ENCODE assay signal across 1 cellular context in genomic region chr20:38343107-38343797, GRCh38.
TF ChIP-seq lines count a peak whose summit lies in the region.

No MANE protein-coding gene starts in this region.

TF ChIP-seq in endothelial cell of umbilical vein, 7 proteins besides CTCF, POLR2A, EP300 and RAD21:
- no peak for TF ChIP-seq FOS (IDR thresholded peaks at IDR 0.05; ENCODE audit: borderline replicate concordance, insufficient read depth, low read length)
- no peak for TF ChIP-seq EZH2 (IDR thresholded peaks at IDR 0.05; ENCODE audit: borderline replicate concordance, low read depth, low read length, severe bottlenecking)
- TF ChIP-seq, protein P1, sequence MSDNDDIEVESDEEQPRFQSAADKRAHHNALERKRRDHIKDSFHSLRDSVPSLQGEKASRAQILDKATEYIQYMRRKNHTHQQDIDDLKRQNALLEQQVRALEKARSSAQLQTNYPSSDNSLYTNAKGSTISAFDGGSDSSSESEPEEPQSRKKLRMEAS (IDR thresholded peaks at IDR 0.05; ENCODE audit: insufficient read depth, insufficient read length), result no peak
- TF ChIP-seq MYC (IDR thresholded peaks at IDR 0.05; ENCODE audit: low read depth, low read length), result no peak
- TF ChIP-seq JUN (IDR thresholded peaks at IDR 0.05; ENCODE audit: borderline replicate concordance, insufficient read depth, insufficient read length, low read depth), result no peak
- TF ChIP-seq GATA2 (IDR thresholded peaks at IDR 0.05; ENCODE audit: insufficient read depth, insufficient read length, low read depth, low read length), result no peak
- no peak for TF ChIP-seq POLR2AphosphoS5 (IDR thresholded peaks at IDR 0.05; ENCODE audit: insufficient read depth, low read depth, low read length)
